Comparison of ENCODE assay signal across 9 cellular contexts in genomic region chr2:102492006-102492405, GRCh38. TPM values are rescaled to one million over a fixed set of nuclear protein-coding genes. Genes with fewer than 3 reads are reported as not detected.
"Had no signal": no experiment of that assay in that cellular context is flagged by ENCODE, and none has a peak within 500 bp of the region (broad histone marks: within the 10 kb centered on the region; RNA-seq: fewer than 3 reads in every experiment).

No MANE protein-coding gene starts in this region.

- H3K4me3 Mint-ChIP-seq: IgD-negative memory B cell had no signal

- H3K27ac Mint-ChIP-seq: IgD-negative memory B cell had no signal

- H3K4me3 ChIP-seq: K562 had no signal

- H3K27ac ChIP-seq: HL-60 had no signal

- H3K36me3 Mint-ChIP-seq: IgD-negative memory B cell had no signal

- DNase-seq: IMR-90, KBM-7, KG1 had no signal

RNA-seq across cellular contexts. Expression of gene SLC9A4, which starts 19.0 kb away (rescaled TPM):
- total RNA-seq: HepG2, HT-29, HT1080, IMR-90 had no signal
